In the genomic region with DNA sequence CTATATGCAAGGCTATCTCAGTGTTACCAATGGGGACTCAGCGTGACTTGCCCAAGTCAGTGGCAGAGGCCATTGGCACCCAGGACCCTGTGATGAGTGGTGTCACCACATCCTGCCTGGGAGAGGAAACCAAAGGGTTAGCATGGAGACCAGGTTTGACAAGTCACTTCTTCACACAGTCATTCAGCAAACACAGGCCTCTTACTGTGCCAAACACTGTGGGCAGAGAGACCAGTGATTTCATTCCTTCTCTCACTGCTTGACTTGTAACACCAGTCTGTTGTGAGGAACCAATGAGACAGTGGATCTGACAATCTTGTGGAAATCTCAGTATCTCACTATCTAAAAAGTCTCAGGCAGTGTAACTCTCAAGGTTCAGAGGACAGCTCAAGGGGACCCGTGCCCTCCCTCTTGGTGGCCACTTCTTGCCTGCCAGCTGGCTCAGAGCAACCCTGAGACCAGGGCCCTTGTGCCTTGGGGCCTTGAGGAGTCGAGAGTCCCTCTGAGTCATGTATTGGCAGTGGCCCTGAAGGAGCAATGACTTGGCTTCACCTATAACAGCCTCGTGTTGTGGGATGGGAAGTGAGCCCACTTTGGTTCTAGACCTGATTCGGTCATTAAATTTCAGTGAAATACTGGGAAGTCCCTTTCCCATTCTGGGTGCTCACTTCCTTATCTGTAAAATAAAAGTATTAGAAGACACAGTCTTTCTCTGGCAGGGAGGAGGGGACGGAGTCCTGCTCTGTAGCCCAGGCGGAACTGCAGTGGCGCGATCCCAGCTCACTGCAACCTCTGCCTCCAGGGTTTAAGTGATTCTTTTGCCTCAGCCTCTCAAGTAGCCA, we compare ENCODE assay signal across 8 cellular contexts. TPM values are rescaled to one million over a fixed set of nuclear protein-coding genes. Genes with fewer than 3 reads are reported as not detected.
DNase-seq lines count a peak whose midpoint lies in the region; ATAC-seq and TF ChIP-seq lines count a peak whose summit lies in the region.

No MANE protein-coding gene starts in this region.

- ATAC-seq in GM18861 (IDR thresholded peaks at IDR 0.05; ENCODE audit: unreplicated experiment) (peak; percentile 34), HG03342 (IDR thresholded peaks at IDR 0.05; ENCODE audit: unreplicated experiment) (peak; percentile 69)

- H3K9ac ChIP-seq in mesendoderm (ENCODE audit: low read length) = no peak overlapping the region

- H4K8ac ChIP-seq in mesendoderm (ENCODE audit: low read depth, low read length) = no peak overlapping the region

- no CpG with 5 or more reads among the region's 9 CpGs for WGBS in mesendoderm (ENCODE audit: extremely low coverage, insufficient coverage, low lambda C conversion rate)

- H3K27ac ChIP-seq in mesendoderm (ENCODE audit: low read depth, low read length) = no peak overlapping the region

- H2BK15ac ChIP-seq in mesendoderm (replicated peaks; ENCODE audit: low read depth) = no peak overlapping the region

- H3K18ac ChIP-seq in mesendoderm (ENCODE audit: low read length) = no peak overlapping the region

- no peak overlapping the region for H2BK5ac ChIP-seq in mesendoderm (ENCODE audit: low read length)

- H3K79me2 ChIP-seq in mesendoderm (ENCODE audit: control insufficient read depth, insufficient read depth, low read length) = no peaks in the 10 kb centered on the region

- H3K56ac ChIP-seq in mesendoderm (ENCODE audit: low read length) = no peak overlapping the region

- H3K27me3 ChIP-seq in mesendoderm (ENCODE audit: insufficient read depth, low read length, poor library complexity) = no peaks in the 10 kb centered on the region

- H3K23ac ChIP-seq in mesendoderm (ENCODE audit: low read length) = no peak overlapping the region

- no peak overlapping the region for H3K4ac ChIP-seq in mesendoderm (ENCODE audit: low read depth, low read length)

- no peaks in the 10 kb centered on the region for H3K36me3 ChIP-seq in mesendoderm (ENCODE audit: control insufficient read depth, insufficient read depth, low read length)

- H4K5ac ChIP-seq in mesendoderm (ENCODE audit: low read length) = no peak overlapping the region

- no peaks in the 10 kb centered on the region for H3K79me1 ChIP-seq in mesendoderm (ENCODE audit: low read length)

- H2AK5ac ChIP-seq in mesendoderm (ENCODE audit: low read length) = no peak overlapping the region

- TF ChIP-seq CTCF in epithelial cell of esophagus (IDR thresholded peaks at IDR 0.05; ENCODE audit: insufficient read depth, low read depth, low read length, missing control alignments) = no peak

- H3K4me2 ChIP-seq in mesendoderm (ENCODE audit: low read length) = no peak overlapping the region

- DNase-seq in A172 (ENCODE audit: low spot score) = peak; percentile 85
- peak; percentile 75 for DNase-seq in epithelial cell of esophagus (ENCODE audit: low read depth)
- DNase-seq in mesendoderm = no peak
- no peak for DNase-seq in NCI-H1694 (lab: John Stamatoyannopoulos, UW)
- no peak for DNase-seq in D341Med (ENCODE audit: low spot score)
- no peak for DNase-seq in hepatic stellate cell (ENCODE audit: low spot score)

- H2BK120ac ChIP-seq in mesendoderm (ENCODE audit: low read depth, low read length) = no peak overlapping the region

- H3K4me3 ChIP-seq in epithelial cell of esophagus (ENCODE audit: low read length) (no peak overlapping the region), mesendoderm (ENCODE audit: low read length) (no peak overlapping the region)

- H3K4me1 ChIP-seq in mesendoderm (ENCODE audit: control insufficient read depth, low read depth, low read length) = no peaks in the 10 kb centered on the region

RNA-seq across cellular contexts. Expression of gene FABP6, which starts 1.6 kb away (rescaled TPM):
- 0.17 and 1.5 TPM in 2 replicates for total RNA-seq in A172 (2014; rRNA removed; shearing (Covaris generic))
- 6.5 TPM for polyA plus RNA-seq in mesendoderm (2013, experiment 1 of 2)
- polyA plus RNA-seq in mesendoderm (2013, experiment 2 of 2) = 5.7 TPM

Comparison
In these comparisons a context has a peak if more than half of its experiments do, and no peak if none do; other contexts are left out.
1. DNase-seq: peak in A172 (single experiment) and epithelial cell of esophagus (single experiment); none in mesendoderm (single experiment), NCI-H1694 (single experiment), D341Med (single experiment) and hepatic stellate cell (single experiment).